Comparison of ENCODE assay signal across 28 cellular contexts in genomic region chrX:22698151-22698550, GRCh38.
"Had no signal": no experiment of that assay in that cellular context is flagged by ENCODE, and none has a peak within 500 bp of the region (broad histone marks: within the 10 kb centered on the region; RNA-seq: fewer than 3 reads in every experiment).

No MANE protein-coding gene starts in this region.

- H3K27ac ChIP-seq: left ventricle myocardium inferior, pancreas, prostate gland, skin epidermis, stomach, testis, thyroid gland, upper lobe of right lung had no signal

- H3K4me3 Mint-ChIP-seq: memory B cell; naive thymus-derived CD4-positive, alpha-beta T cell; natural killer cell treated with Interleukin-12 subunit alpha and Interleukin-12 subunit beta and Interleukin-15 and Interleukin-18, amount 100 ng/mL, for 72 hours; neural crest cell; stimulated activated naive B cell treated with anti-CD40 and anti-IgM and Interleukin-4, amounts not matched to agents 10 μg/mL and 1 μg/mL and 100 μg/mL, for 72 hours had no signal

- H3K36me3 Mint-ChIP-seq: memory B cell; naive thymus-derived CD4-positive, alpha-beta T cell; natural killer cell treated with Interleukin-12 subunit alpha and Interleukin-12 subunit beta and Interleukin-15 and Interleukin-18, amount 100 ng/mL, for 72 hours; stimulated activated naive B cell treated with anti-CD40 and anti-IgM and Interleukin-4, amounts not matched to agents 10 μg/mL and 1 μg/mL and 100 μg/mL, for 72 hours had no signal

- H3K4me1 Mint-ChIP-seq: memory B cell; naive thymus-derived CD4-positive, alpha-beta T cell; neural crest cell; stimulated activated naive B cell treated with anti-CD40 and anti-IgM and Interleukin-4, amounts not matched to agents 10 μg/mL and 1 μg/mL and 100 μg/mL, for 72 hours had no signal

- H3K9me3 ChIP-seq: left ventricle myocardium inferior, mucosa of descending colon, pancreas, prostate gland, stomach, testis, thyroid gland, upper lobe of right lung, uterus had no signal

- H3K27me3 Mint-ChIP-seq: memory B cell; naive thymus-derived CD4-positive, alpha-beta T cell; natural killer cell treated with Interleukin-12 subunit alpha and Interleukin-12 subunit beta and Interleukin-15 and Interleukin-18, amount 100 ng/mL, for 72 hours; stimulated activated naive B cell treated with anti-CD40 and anti-IgM and Interleukin-4, amounts not matched to agents 10 μg/mL and 1 μg/mL and 100 μg/mL, for 72 hours had no signal

- H3K27me3 ChIP-seq: stomach, testis, thyroid gland, upper lobe of right lung, uterus had no signal

- H3K4me3 ChIP-seq: left ventricle myocardium inferior, lung, mucosa of descending colon, pancreas, prostate gland, skin epidermis, stomach, testis, thyroid gland, upper lobe of right lung, uterus had no signal

- H3K27ac Mint-ChIP-seq: memory B cell; naive thymus-derived CD4-positive, alpha-beta T cell; natural killer cell treated with Interleukin-12 subunit alpha and Interleukin-12 subunit beta and Interleukin-15 and Interleukin-18, amount 100 ng/mL, for 72 hours; stimulated activated naive B cell treated with anti-CD40 and anti-IgM and Interleukin-4, amounts not matched to agents 10 μg/mL and 1 μg/mL and 100 μg/mL, for 72 hours had no signal

- H3K36me3 ChIP-seq: left ventricle myocardium inferior, pancreas, prostate gland, stomach, thyroid gland, upper lobe of right lung, uterus had no signal

- H3K4me1 ChIP-seq: left ventricle myocardium inferior, pancreas, prostate gland, stomach, testis, thyroid gland, upper lobe of right lung, uterus had no signal

- H3K9me3 Mint-ChIP-seq: neural crest cell; stimulated activated naive B cell treated with anti-CD40 and anti-IgM and Interleukin-4, amounts not matched to agents 10 μg/mL and 1 μg/mL and 100 μg/mL, for 72 hours had no signal

- DNase-seq: islet precursor cell; left ventricle myocardium inferior; midbrain; mucosa of descending colon; naive thymus-derived CD4-positive, alpha-beta T cell; nucleus accumbens; pancreas; posterior cingulate gyrus; retina; right cardiac atrium; stimulated activated CD4-positive, alpha-beta T cell treated with anti-CD3 and anti-CD28 coated beads, Interleukin-12 subunit alpha, Interleukin-12 subunit beta, amount 100 ng/mL, for 4 hours; stimulated activated CD4-positive, alpha-beta T cell treated with anti-CD3 and anti-CD28 coated beads, Interleukin-15, amount 100 ng/mL, for 24 hours; stimulated activated CD4-positive, alpha-beta T cell treated with anti-CD3 and anti-CD28 coated beads, Interleukin-2, amount 100 ng/mL, for 24 hours; stimulated activated CD4-positive, alpha-beta T cell treated with anti-CD3 and anti-CD28 coated beads, Interleukin-4, amount 100 ng/mL, for 1 hour; stimulated activated naive B cell treated with anti-CD40 and anti-IgM and Interleukin-4, amounts not matched to agents 10 μg/mL and 1 μg/mL and 100 μg/mL, for 72 hours; stimulated activated naive CD8-positive, alpha-beta T cell treated with anti-CD3 and anti-CD28 coated beads, Interleukin-15, Interleukin-2, amounts not matched to agents 100 U/mL and 50 U/mL, for 24 hours; stomach; testis; thyroid gland; trophoblast cell; upper lobe of right lung; uterus had no signal
